ENCODE assay signal across 17 cellular contexts in genomic region chr21:37800496-37801061, GRCh38.
DNase-seq lines count a peak whose midpoint lies in the region; ATAC-seq and TF ChIP-seq lines count a peak whose summit lies in the region.
"Had no signal": no experiment of that assay in that cellular context is flagged by ENCODE, and none has a peak within 500 bp of the region (broad histone marks: within the 10 kb centered on the region; RNA-seq: fewer than 3 reads in every experiment).

No MANE protein-coding gene starts in this region.

- no peaks in the 10 kb centered on the region for H3K79me2 ChIP-seq in mesendoderm (ENCODE audit: control insufficient read depth, insufficient read depth, low read length)

- DNase-seq in OCI-M1 (lab: John Stamatoyannopoulos, UW) (peak; percentile 33), chondrocyte (ENCODE audit: low spot score) (no peak), mesendoderm (peak; percentile 55), NCI-H2196 treated with DMSO at 0.1 percent for 48 hours (lab: John Stamatoyannopoulos, UW; ENCODE audit: unreplicated experiment) (no peak), HEK293T (ENCODE audit: extremely low spot score) (no peak)
- DNase-seq in stimulated activated CD4-positive, alpha-beta T cell treated with anti-CD3 and anti-CD28 coated beads, Interleukin-2, amount 100 ng/mL, for 24 hours: no peak
- DNase-seq: CD4-positive, CD25-positive, alpha-beta regulatory T cell; NCI-H1048; NCI-H1436 treated with DMSO at 0.1 percent for 48 hours; NCI-H2029 treated with DMSO at 0.1 percent for 48 hours; NCI-H2171 treated with DMSO at 0.1 percent for 48 hours; NCI-H510A treated with DMSO at 0.1 percent for 48 hours; SHP77 had no signal

- H3K27me3 ChIP-seq in BLaER1 (no peaks in the 10 kb centered on the region), mesendoderm (ENCODE audit: insufficient read depth, low read length, poor library complexity) (no peaks in the 10 kb centered on the region)

- POLR2A ChIA-PET in HEK293T (lab: Yijun Ruan, JAX): no interaction called here

- peak overlapping the region; percentile 14; the same call in 1 of the 2 replicates for H3K4me2 ChIP-seq in BLaER1
- no peak overlapping the region for H3K4me2 ChIP-seq in mesendoderm (ENCODE audit: low read length)
- H3K4me2 ChIP-seq: KMS-11 had no signal

- no peak overlapping the region for H3K4me3 Mint-ChIP-seq in chondrocyte (ENCODE audit: unreplicated experiment)
- H3K4me3 Mint-ChIP-seq: CD4-positive, CD25-positive, alpha-beta regulatory T cell had no signal

- H2AK5ac ChIP-seq in mesendoderm (ENCODE audit: low read length): no peak overlapping the region

- H2BK5ac ChIP-seq in mesendoderm (ENCODE audit: low read length): no peak overlapping the region

- no peaks in the 10 kb centered on the region for H4K20me1 ChIP-seq in BLaER1

- no peak overlapping the region for H4K5ac ChIP-seq in mesendoderm (ENCODE audit: low read length)

- H3K27me3 Mint-ChIP-seq in chondrocyte (ENCODE audit: low read depth): no peaks in the 10 kb centered on the region
- H3K27me3 Mint-ChIP-seq: CD4-positive, CD25-positive, alpha-beta regulatory T cell had no signal

- H3K56ac ChIP-seq in mesendoderm (ENCODE audit: low read length): no peak overlapping the region

- H3K9me3 Mint-ChIP-seq in chondrocyte (ENCODE audit: low read depth): peaks cover 3% of the 10 kb centered on the region

- no peak overlapping the region for H3K27ac ChIP-seq in BLaER1
- H3K27ac ChIP-seq in mesendoderm (ENCODE audit: low read depth, low read length): no peak overlapping the region
- H3K27ac ChIP-seq: KMS-11 had no signal

- H3K4me3 ChIP-seq in BLaER1 (no peak overlapping the region), mesendoderm (ENCODE audit: low read length) (no peak overlapping the region)
- H3K4me3 ChIP-seq: HAP-1 had no signal

- no peaks in the 10 kb centered on the region for H3K79me1 ChIP-seq in mesendoderm (ENCODE audit: low read length)

- H3K36me3 Mint-ChIP-seq in chondrocyte (ENCODE audit: low read depth): peaks cover 3% of the 10 kb centered on the region
- H3K36me3 Mint-ChIP-seq: CD4-positive, CD25-positive, alpha-beta regulatory T cell had no signal

- no peak for TF ChIP-seq CTCF in chondrocyte (IDR thresholded peaks at IDR 0.05)

- H3K4ac ChIP-seq in mesendoderm (ENCODE audit: low read depth, low read length): no peak overlapping the region

- peaks cover 14% of the 10 kb centered on the region for H3K4me1 ChIP-seq in BLaER1
- peaks cover 3% of the 10 kb centered on the region for H3K4me1 ChIP-seq in mesendoderm (ENCODE audit: control insufficient read depth, low read depth, low read length)
- H3K4me1 ChIP-seq: HAP-1 had no signal

- H3K27ac Mint-ChIP-seq in chondrocyte (ENCODE audit: unreplicated experiment): peak overlapping the region; percentile 62
- H3K27ac Mint-ChIP-seq: CD4-positive, CD25-positive, alpha-beta regulatory T cell had no signal

- no peak overlapping the region for H2BK120ac ChIP-seq in mesendoderm (ENCODE audit: low read depth, low read length)

- CTCF ChIA-PET in HEK293T (lab: Yijun Ruan, JAX): no interaction called here

- no peak overlapping the region for H3K18ac ChIP-seq in mesendoderm (ENCODE audit: low read length)

- H3K36me3 ChIP-seq in BLaER1: no peaks in the 10 kb centered on the region
- H3K36me3 ChIP-seq in mesendoderm (ENCODE audit: control insufficient read depth, insufficient read depth, low read length): no peaks in the 10 kb centered on the region
- H3K36me3 ChIP-seq: HAP-1 had no signal

- H2BK15ac ChIP-seq in mesendoderm (replicated peaks; ENCODE audit: low read depth): no peak overlapping the region

- H3K9me3 ChIP-seq in BLaER1: peaks cover 30% of the 10 kb centered on the region
- H3K9me3 ChIP-seq: HAP-1 had no signal

- H3K23ac ChIP-seq in mesendoderm (ENCODE audit: low read length): no peak overlapping the region

- ATAC-seq in GM21717 (IDR thresholded peaks at IDR 0.05; ENCODE audit: unreplicated experiment): no peak

- peaks cover 38% of the 10 kb centered on the region for H3K4me1 Mint-ChIP-seq in chondrocyte (ENCODE audit: low read depth)
- H3K4me1 Mint-ChIP-seq: CD4-positive, CD25-positive, alpha-beta regulatory T cell had no signal

- H3K9ac ChIP-seq in BLaER1: no peak overlapping the region
- no peak overlapping the region for H3K9ac ChIP-seq in mesendoderm (ENCODE audit: low read length)
- H3K9ac ChIP-seq: KMS-11 had no signal

- H4K8ac ChIP-seq in mesendoderm (ENCODE audit: low read depth, low read length): no peak overlapping the region

- no CpG with 5 or more reads among the region's 9 CpGs for WGBS in mesendoderm (ENCODE audit: extremely low coverage, insufficient coverage, low lambda C conversion rate)

TF ChIP-seq in HEK293T, 16 proteins besides CTCF, POLR2A, EP300 and RAD21:
- TF ChIP-seq L3MBTL2 (conservative IDR thresholded peaks at IDR 0.05) (no peak), FOXA1 (IDR thresholded peaks at IDR 0.05) (no peak), BHLHE40 (IDR thresholded peaks at IDR 0.05; ENCODE audit: borderline replicate concordance) (no peak), TARDBP (IDR thresholded peaks at IDR 0.05) (no peak), HDGF (IDR thresholded peaks at IDR 0.05; ENCODE audit: borderline replicate concordance) (no peak), ELF4 (IDR thresholded peaks at IDR 0.05) (no peak), FOXM1 (IDR thresholded peaks at IDR 0.05; ENCODE audit: borderline replicate concordance) (no peak), ZNF384 (IDR thresholded peaks at IDR 0.05) (no peak), CTBP1 (IDR thresholded peaks at IDR 0.05; ENCODE audit: borderline replicate concordance) (no peak), FOXK2 (IDR thresholded peaks at IDR 0.05) (no peak), ARNT (IDR thresholded peaks at IDR 0.05) (no peak), NFRKB (IDR thresholded peaks at IDR 0.05) (no peak), SP1 (IDR thresholded peaks at IDR 0.05) (no peak)

Comparison
In these comparisons a context has a peak if more than half of its experiments do, and no peak if none do; other contexts are left out.
1. DNase-seq: peak in OCI-M1 (single experiment) and mesendoderm (single experiment); none in chondrocyte (single experiment), NCI-H2196 treated with DMSO at 0.1 percent for 48 hours (single experiment), stimulated activated CD4-positive, alpha-beta T cell treated with anti-CD3 and anti-CD28 coated beads, Interleukin-2, amount 100 ng/mL, for 24 hours (0 of 2) and HEK293T (single experiment).